28 cellular contexts compared by ENCODE assay signal in genomic region chr19:45501730-45502014, GRCh38. TPM values are rescaled to one million over a fixed set of nuclear protein-coding genes. Genes with fewer than 3 reads are reported as not detected.
DNase-seq lines count a peak whose midpoint lies in the region; ATAC-seq, FAIRE-seq and TF ChIP-seq lines count a peak whose summit lies in the region.
"Had no signal": no experiment of that assay in that cellular context is flagged by ENCODE, and none has a peak within 500 bp of the region (broad histone marks: within the 10 kb centered on the region; RNA-seq: fewer than 3 reads in every experiment).

No MANE protein-coding gene starts in this region.

- peak overlapping the region; percentile 80 for H2AFZ ChIP-seq in K562 (ENCODE audit: low read depth, low read length)
- H2AFZ ChIP-seq: hepatocyte had no signal

- H3K27me3 ChIP-seq in BLaER1 (peaks cover 31% of the 10 kb centered on the region), HUES48 (ENCODE audit: control insufficient read depth, insufficient read depth, low read length) (peaks cover 8% of the 10 kb centered on the region; the same call in 1 of the 2 replicates), K562 (ENCODE audit: control insufficient read depth in 2 of 2, insufficient read depth in 2 of 2, low read length in 2 of 2) (no peaks in the 10 kb centered on the region)
- H3K27me3 ChIP-seq: BE2C had no signal

- no peak for TF ChIP-seq EP300 in K562 (IDR thresholded peaks at IDR 0.05; ENCODE audit: low read length)

- H3K79me2 ChIP-seq in K562 (ENCODE audit: control insufficient read depth, insufficient read depth, low read length) = peaks cover 6% of the 10 kb centered on the region; the same call in 2 of the 3 replicates
- H3K79me2 ChIP-seq: hepatocyte had no signal

- BruUV-seq in K562 (replicated peaks; lab: Mats Ljungman, UMichigan) = no TSS peak

- H3K36me3 ChIP-seq in BLaER1 (no peaks in the 10 kb centered on the region), HUES48 (ENCODE audit: control insufficient read depth, insufficient read depth, low read length) (no peaks in the 10 kb centered on the region), K562 (ENCODE audit: control insufficient read depth, insufficient read depth, low read length) (no peaks in the 10 kb centered on the region)
- H3K36me3 ChIP-seq: BE2C, left lung had no signal

- peak; percentile 46 for FAIRE-seq in K562 (lab: Jason Lieb, UNC)
- FAIRE-seq: islet of Langerhans had no signal

- H3K27ac ChIP-seq in BLaER1 (no peak overlapping the region), HUES48 (ENCODE audit: low read depth, low read length) (peak overlapping the region; percentile 82), K562 (ENCODE audit: extremely low read depth, low read depth, low read length) (peak overlapping the region; percentile 21; the same call in 2 of the 3 replicates)
- H3K27ac ChIP-seq: hepatocyte had no signal

- whole genome bisulfite sequencing in K562 (ENCODE audit: insufficient coverage, low coverage, missing lambda C conversion rate) = 25% methylated on average over 2 of the region's 2 CpGs

- H3K9me3 ChIP-seq in BLaER1 (no peaks in the 10 kb centered on the region), HUES48 (ENCODE audit: control insufficient read depth, insufficient read depth, low read length) (no peaks in the 10 kb centered on the region), K562 (replicated peaks; ENCODE audit: control insufficient read depth, insufficient read depth, low read depth, low read length) (no peaks in the 10 kb centered on the region)
- H3K9me3 ChIP-seq: BE2C, left lung had no signal

- H3K9ac ChIP-seq in BLaER1 (no peak overlapping the region), HUES48 (ENCODE audit: low read depth, low read length) (no peak overlapping the region), K562 (ENCODE audit: insufficient read depth in 1 of 2, low read depth in 2 of 2, low read length in 2 of 2) (0 out of 4 replicates have a peak overlapping the region, but pooled peaks of 1 of the 2 experiments have one; percentile 22)

- H4K20me1 ChIP-seq in BLaER1 (peaks cover 10% of the 10 kb centered on the region), K562 (replicated peaks; ENCODE audit: control insufficient read depth, insufficient read depth, low read length) (no peaks in the 10 kb centered on the region)

- CTCF ChIA-PET in K562 (lab: Yijun Ruan, JAX; ENCODE audit: low intra/inter-chr PET ratio) = no interaction called here

- no peaks in the 10 kb centered on the region for H3K9me1 ChIP-seq in K562 (ENCODE audit: control insufficient read depth, insufficient read depth, low read length)

- TF ChIP-seq CTCF in K562 (IDR thresholded peaks at IDR 0.05 in 2 of 3, conservative IDR thresholded peaks at IDR 0.05 in 1 of 3; ENCODE audit: insufficient read depth in 2 of 3, low read depth in 1 of 3, low read length in 3 of 3) = no peak

- peak overlapping the region; percentile 29; the same call in 1 of the 2 replicates for H3K4me2 ChIP-seq in BLaER1
- H3K4me2 ChIP-seq in K562 (ENCODE audit: insufficient read depth, low read length) = peak overlapping the region; percentile 42; the same call in 1 of the 2 replicates
- H3K4me2 ChIP-seq: hepatocyte had no signal

- H3K4me1 ChIP-seq in BLaER1 (peaks cover 46% of the 10 kb centered on the region), HUES48 (ENCODE audit: control insufficient read depth, insufficient read depth, low read length) (peaks cover 24% of the 10 kb centered on the region), K562 (replicated peaks in 1 of 2; ENCODE audit: control insufficient read depth in 2 of 2, insufficient read depth in 2 of 2, low read length in 2 of 2) (peaks cover 26 to 63% of the 10 kb centered on the region in 2 experiments)

- in situ Hi-C loops in K562 (cut with MboI) = no loop called here

- POLR2A ChIA-PET in K562 (lab: Yijun Ruan, JAX) = interaction anchor here (0.6 kb wide), 2 partner anchors 199 to 218 kb away, joined by 4 read pairs; no protein-coding TSS in a partner anchor

- ATAC-seq in K562 = peak; percentile 25
- ATAC-seq: activated CD8-positive, alpha-beta memory T cell treated with anti-CD3 and anti-CD28 coated beads, Interleukin-2, amount 10 ng/mL, durations not matched to agents 7 days and 5 days; activated T-cell treated with anti-CD3 and anti-CD28 coated beads, Interleukin-2, amount 50 U/mL, for 4 hours; left lung; sciatic nerve had no signal

- TF ChIP-seq POLR2A in K562 (conservative IDR thresholded peaks at IDR 0.05) = no peak

- DNase-seq in K562 (ENCODE audit: extremely low read depth in 1 of 4, low spot score in 3 of 4) (peak; percentile 52 to 84 (median 78)), iPS-NIHi7 (ENCODE audit: extremely low spot score) (peak; percentile 42), NCI-H1092 treated with DMSO at 0.1 percent for 48 hours (lab: John Stamatoyannopoulos, UW) (no peak), NAMALWA (ENCODE audit: low spot score) (no peak), NK-92 (lab: John Stamatoyannopoulos, UW; ENCODE audit: unreplicated experiment) (no peak)
- no peak for DNase-seq in stimulated activated naive CD4-positive, alpha-beta T cell (lab: John Stamatoyannopoulos, UW)
- DNase-seq: ACHN; activated CD4-positive, alpha-beta T cell treated with anti-CD3 and anti-CD28 coated beads, Interleukin-2, amount 50 U/mL, for 4 hours; activated CD8-positive, alpha-beta memory T cell treated with anti-CD3 and anti-CD28 coated beads, Interleukin-2, amount 10 ng/mL, durations not matched to agents 7 days and 5 days; activated T-cell treated with anti-CD3 and anti-CD28 coated beads, Interleukin-2, amount 50 U/mL, for 4 hours; BE2C; dermis blood vessel endothelial cell; DMS53; foreskin melanocyte; left lung; mesenchymal stem cell; NCI-H1105 treated with DMSO at 0.1 percent for 48 hours; NCI-H1930; NCI-H2171 treated with DMSO at 0.1 percent for 48 hours; NCI-H510A treated with DMSO at 0.1 percent for 48 hours; OCI-M1; stimulated activated CD4-positive, alpha-beta T cell treated with anti-CD3 and anti-CD28 coated beads, Interleukin-12 subunit alpha, Interleukin-12 subunit beta, amount 100 ng/mL, for 4 hours; stimulated activated CD4-positive, alpha-beta T cell treated with anti-CD3 and anti-CD28 coated beads, Interleukin-4, amount 100 ng/mL, for 1 hour had no signal

- TF ChIP-seq RAD21 in K562 (CRISPR knock-in tag; conservative IDR thresholded peaks at IDR 0.05 in 1 of 2, IDR thresholded peaks at IDR 0.05 in 1 of 2) = no peak

- intact Hi-C loops in K562 (cut with micrococcal nuclease) = no loop called here

- H3K4me3 ChIP-seq in BLaER1 = no peak overlapping the region
- no peak overlapping the region for H3K4me3 ChIP-seq in HUES48 (ENCODE audit: low read depth, low read length)
- H3K4me3 ChIP-seq in K562 = no peak overlapping the region
- H3K4me3 ChIP-seq: hepatocyte, left lung had no signal

RNA-seq across cellular contexts. Expression of gene PPM1N, which starts 3.4 kb away (rescaled TPM):
- total RNA-seq in K562 (2011; cell fraction: chromatin; rRNA removed; ENCODE audit: low replicate concordance) = 2.8 and 3.4 TPM in 2 replicates
- total RNA-seq in K562 (2011; cell fraction: nucleolus; rRNA removed) = 3.5 and 5.0 TPM in 2 replicates
- total RNA-seq in K562 (2011; cell fraction: nucleoplasm; rRNA removed) = 2.3 and 3.4 TPM in 2 replicates
- 6.2 and 8.7 TPM in 2 replicates for total RNA-seq in K562 (2014; rRNA removed)
- total RNA-seq in K562 (2014; rRNA removed; fragmentation: Illumina TruSeq; extraction: Trizol) = 5.4 and 6.1 TPM in 2 replicates
- total RNA-seq in K562 (2015; rRNA removed; fragmentation: Illumina TruSeq; extraction: Trizol) = 6.0 and 6.5 TPM in 2 replicates
- 6.4 and 7.6 TPM in 2 replicates for total RNA-seq in K562 (2021)
- polyA plus RNA-seq in K562 (2011; rRNA removed) = 4.5 and 7.8 TPM in 2 replicates
- 7.5 and 9.8 TPM in 2 replicates for polyA plus RNA-seq in K562 (2011; cell fraction: cytosol; rRNA removed)
- 7.9 and 8.8 TPM in 2 replicates for polyA plus RNA-seq in K562 (2011; cell fraction: nucleus; rRNA removed)
- 9.6 and 13.5 TPM in 2 replicates for polyA plus RNA-seq in K562 (2012)
- 8.5 and 10.4 TPM in 2 replicates for polyA plus RNA-seq in K562 (2014; fragmentation: Illumina TruSeq; extraction: Trizol)
- 10 to 100 TPM; 13.0 to 15.6 TPM for polyA plus RNA-seq in K562 (2014; fragmentation: Nextera tagmentation; extraction: Ambion mirVana)
- 14.0 and 15.7 TPM in 2 replicates for polyA plus RNA-seq in K562 (2014; rRNA removed)
- polyA minus RNA-seq in K562 (2011; rRNA and poly(A)+ RNA removed) = 1.2 and 1.8 TPM in 2 replicates
- polyA minus RNA-seq in K562 (2011; cell fraction: cytosol; rRNA and poly(A)+ RNA removed) = 1.1 and 1.3 TPM in 2 replicates
- polyA minus RNA-seq in K562 (2011; cell fraction: nucleus; rRNA and poly(A)+ RNA removed) = 1.5 and 1.8 TPM in 2 replicates

RNA-seq across cellular contexts. Expression of gene RTN2, which starts 4.8 kb away (rescaled TPM):
- 9.6 and 30.7 TPM in 2 replicates for total RNA-seq in K562 (2011; cell fraction: chromatin; rRNA removed; ENCODE audit: low replicate concordance)
- total RNA-seq in K562 (2011; cell fraction: nucleolus; rRNA removed) = 33.3 and 36.9 TPM in 2 replicates
- 17.6 and 21.3 TPM in 2 replicates for total RNA-seq in K562 (2011; cell fraction: nucleoplasm; rRNA removed)
- total RNA-seq in K562 (2014; rRNA removed) (9.3 and 20.1 TPM in 2 replicates), K562 (2014; rRNA removed; fragmentation: Illumina TruSeq; extraction: Trizol) (6.9 and 7.2 TPM in 2 replicates), K562 (2015; rRNA removed; fragmentation: Illumina TruSeq; extraction: Trizol) (7.2 and 8.3 TPM in 2 replicates), K562 (2021) (21.4 and 24.3 TPM in 2 replicates)
- polyA plus RNA-seq in K562 (2011; rRNA removed) (14.1 and 23.1 TPM in 2 replicates), K562 (2014; fragmentation: Illumina TruSeq; extraction: Trizol) (18.6 and 23.7 TPM in 2 replicates), K562 (2014; fragmentation: Nextera tagmentation; extraction: Ambion mirVana) (under 1 TPM; 0.53 to 0.69 TPM), K562 (2014; rRNA removed) (12.3 and 18.7 TPM in 2 replicates)
- 28.2 and 40.0 TPM in 2 replicates for polyA plus RNA-seq in K562 (2011; cell fraction: cytosol; rRNA removed)
- polyA plus RNA-seq in K562 (2011; cell fraction: nucleus; rRNA removed) = 19.8 and 28.9 TPM in 2 replicates
- polyA plus RNA-seq in K562 (2012) = 30.4 and 54.3 TPM in 2 replicates
- 7.4 and 8.3 TPM in 2 replicates for polyA minus RNA-seq in K562 (2011; rRNA and poly(A)+ RNA removed)
- polyA minus RNA-seq in K562 (2011; cell fraction: cytosol; rRNA and poly(A)+ RNA removed) = 20.7 and 22.8 TPM in 2 replicates
- polyA minus RNA-seq in K562 (2011; cell fraction: nucleus; rRNA and poly(A)+ RNA removed) = 9.0 and 16.4 TPM in 2 replicates

RNA-seq across cellular contexts. Expression of gene VASP, which starts 5.6 kb away (rescaled TPM):
- total RNA-seq in K562 (2011; cell fraction: chromatin; rRNA removed; ENCODE audit: low replicate concordance) = 123 and 279 TPM in 2 replicates
- total RNA-seq in K562 (2011; cell fraction: nucleolus; rRNA removed) = 127 and 148 TPM in 2 replicates
- total RNA-seq in K562 (2011; cell fraction: nucleoplasm; rRNA removed) = 106 and 127 TPM in 2 replicates
- total RNA-seq in K562 (2014; rRNA removed) = 207 and 522 TPM in 2 replicates
- 98.6 and 104 TPM in 2 replicates for total RNA-seq in K562 (2014; rRNA removed; fragmentation: Illumina TruSeq; extraction: Trizol)
- total RNA-seq in K562 (2015; rRNA removed; fragmentation: Illumina TruSeq; extraction: Trizol) = 112 and 114 TPM in 2 replicates
- total RNA-seq in K562 (2021) = 248 and 261 TPM in 2 replicates
- polyA plus RNA-seq in K562 (2011; rRNA removed) = 92.0 and 102 TPM in 2 replicates
- polyA plus RNA-seq in K562 (2011; cell fraction: cytosol; rRNA removed) = 80.7 and 337 TPM in 2 replicates
- 119 and 149 TPM in 2 replicates for polyA plus RNA-seq in K562 (2011; cell fraction: nucleus; rRNA removed)
- 109 and 183 TPM in 2 replicates for polyA plus RNA-seq in K562 (2012)
- polyA plus RNA-seq in K562 (2014; fragmentation: Illumina TruSeq; extraction: Trizol) = 169 and 182 TPM in 2 replicates
- 10 to 100 TPM; 16.7 to 22.6 TPM for polyA plus RNA-seq in K562 (2014; fragmentation: Nextera tagmentation; extraction: Ambion mirVana)
- 148 and 251 TPM in 2 replicates for polyA plus RNA-seq in K562 (2014; rRNA removed)
- 55.1 and 66.5 TPM in 2 replicates for polyA minus RNA-seq in K562 (2011; rRNA and poly(A)+ RNA removed)
- 131 and 134 TPM in 2 replicates for polyA minus RNA-seq in K562 (2011; cell fraction: cytosol; rRNA and poly(A)+ RNA removed)
- 72.3 and 93.4 TPM in 2 replicates for polyA minus RNA-seq in K562 (2011; cell fraction: nucleus; rRNA and poly(A)+ RNA removed)

RNA-seq across cellular contexts. Expression of gene FOSB, which starts 33.9 kb away (rescaled TPM):
- total RNA-seq in K562 (2011; cell fraction: chromatin; rRNA removed; ENCODE audit: low replicate concordance) = 2.1 and 8.8 TPM in 2 replicates
- total RNA-seq in K562 (2011; cell fraction: nucleolus; rRNA removed) = 4.2 and 6.7 TPM in 2 replicates
- 3.9 and 4.5 TPM in 2 replicates for total RNA-seq in K562 (2011; cell fraction: nucleoplasm; rRNA removed)
- total RNA-seq in K562 (2014; rRNA removed) (1.2 and 1.6 TPM in 2 replicates), K562 (2014; rRNA removed; fragmentation: Illumina TruSeq; extraction: Trizol) (0.73 TPM in 2 replicates), K562 (2015; rRNA removed; fragmentation: Illumina TruSeq; extraction: Trizol) (0.18 and 0.26 TPM in 2 replicates), K562 (2021) (2.4 and 2.7 TPM in 2 replicates)
- polyA plus RNA-seq in K562 (2011; rRNA removed) (0.25 and 0.27 TPM in 2 replicates), K562 (2014; fragmentation: Illumina TruSeq; extraction: Trizol) (1.2 and 1.4 TPM in 2 replicates), K562 (2014; fragmentation: Nextera tagmentation; extraction: Ambion mirVana) (under 1 TPM; 0.11 to 0.30 TPM), K562 (2014; rRNA removed) (0.93 and 2.9 TPM in 2 replicates)
- 0.32 and 0.52 TPM in 2 replicates for polyA plus RNA-seq in K562 (2011; cell fraction: cytosol; rRNA removed)
- polyA plus RNA-seq in K562 (2011; cell fraction: nucleus; rRNA removed) = 1.8 and 3.8 TPM in 2 replicates
- polyA plus RNA-seq in K562 (2012) = 0.76 and 1.3 TPM in 2 replicates
- 0.54 and 0.77 TPM in 2 replicates for polyA minus RNA-seq in K562 (2011; rRNA and poly(A)+ RNA removed)
- 0.55 and 0.76 TPM in 2 replicates for polyA minus RNA-seq in K562 (2011; cell fraction: cytosol; rRNA and poly(A)+ RNA removed)
- 2.8 and 3.6 TPM in 2 replicates for polyA minus RNA-seq in K562 (2011; cell fraction: nucleus; rRNA and poly(A)+ RNA removed)

Comparison
In these comparisons a context has a peak if more than half of its experiments do, and no peak if none do; other contexts are left out.
1. DNase-seq: peak in K562 (4 of 4) and iPS-NIHi7 (single experiment); none in NCI-H1092 treated with DMSO at 0.1 percent for 48 hours (single experiment), NAMALWA (single experiment), stimulated activated naive CD4-positive, alpha-beta T cell (0 of 6) and NK-92 (single experiment).